ENCODE assay signal across 8 cellular contexts in the genomic region with DNA sequence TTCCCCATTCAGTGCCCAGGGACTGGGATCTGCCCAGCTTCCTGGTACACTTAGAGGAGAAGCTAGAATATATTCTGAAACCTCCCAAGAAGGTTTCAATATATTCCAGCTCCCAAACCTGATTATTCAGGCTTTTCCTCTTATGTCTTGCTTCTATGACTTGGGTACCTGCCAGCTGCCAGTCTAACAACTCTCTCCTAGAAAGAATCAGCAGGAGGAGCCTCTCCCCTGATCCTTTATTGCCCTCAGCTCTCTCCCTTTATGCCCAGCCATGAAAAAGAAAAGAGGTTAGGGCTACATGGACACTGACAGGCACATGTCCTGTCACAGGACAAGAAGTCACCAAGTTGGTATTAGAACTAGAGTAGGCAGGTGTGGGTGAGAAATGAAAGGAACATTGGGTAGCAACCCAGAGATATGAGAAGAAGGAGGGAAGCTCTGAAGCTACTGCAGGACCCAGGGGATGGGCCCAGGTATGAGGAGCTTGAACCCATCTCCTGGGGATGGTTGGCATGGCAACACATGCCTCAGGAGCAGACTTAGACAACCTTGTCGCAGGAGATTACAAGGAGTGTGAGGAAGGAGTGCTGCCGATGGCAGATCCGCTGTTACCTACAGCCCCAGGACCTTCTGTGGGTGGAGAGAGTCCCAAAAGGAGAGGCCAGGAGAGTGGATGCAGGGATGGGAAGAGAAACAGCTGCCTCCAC. TPM values are rescaled to one million over a fixed set of nuclear protein-coding genes. Genes with fewer than 3 reads are reported as not detected.
DNase-seq lines count a peak whose midpoint lies in the region; ATAC-seq, FAIRE-seq and TF ChIP-seq lines count a peak whose summit lies in the region.

No MANE protein-coding gene starts in this region.

- no peaks in the 10 kb centered on the region for H3K79me2 ChIP-seq in H1 (ENCODE audit: control insufficient read depth in 1 of 2, insufficient read depth in 2 of 2, low read length in 2 of 2)

- H3K27ac Mint-ChIP-seq in osteocyte (ENCODE audit: unreplicated experiment) = peak overlapping the region; percentile 80

- H3K4me3 Mint-ChIP-seq in osteocyte (ENCODE audit: unreplicated experiment) = peak overlapping the region; percentile 97

- ATAC-seq in GM21717 (IDR thresholded peaks at IDR 0.05; ENCODE audit: unreplicated experiment) = no peak
- no peak for ATAC-seq in HG02798 (IDR thresholded peaks at IDR 0.05; ENCODE audit: poor library complexity, unreplicated experiment)
- ATAC-seq in GM19467 (IDR thresholded peaks at IDR 0.05; ENCODE audit: unreplicated experiment) = no peak

- H3K9me3 ChIP-seq in H1 (ENCODE audit: insufficient read depth in 2 of 2, low read depth in 1 of 2, low read length in 1 of 2) = no peaks in the 10 kb centered on the region

- H3K4me1 Mint-ChIP-seq in osteocyte (ENCODE audit: unreplicated experiment) = peaks cover 63% of the 10 kb centered on the region

- H3K4me2 ChIP-seq in H1 (ENCODE audit: insufficient read depth in 1 of 2, low read depth in 2 of 2, low read length in 2 of 2) = peak overlapping the region; percentile 86 to 96

- H4K8ac ChIP-seq in H1 (ENCODE audit: extremely low read depth, insufficient read depth, low read length) = no peak overlapping the region

- H3K23me2 ChIP-seq in H1 (ENCODE audit: low read depth, low read length) = peaks cover 34% of the 10 kb centered on the region; the same call in 1 of the 2 replicates

- no peaks in the 10 kb centered on the region for H3K27me3 Mint-ChIP-seq in osteocyte (ENCODE audit: unreplicated experiment)

- H4K5ac ChIP-seq in H1 (ENCODE audit: insufficient read length, low read depth, low read length) = no peak overlapping the region

- no peak overlapping the region for H2AK5ac ChIP-seq in H1 (ENCODE audit: low read depth, low read length)

- CTCF ChIA-PET in H1 (lab: Charles Lee; ENCODE audit: partially characterized antibody) = interaction anchor here (0.5 to 12.1 kb wide), 21 partner anchors 11 to 278 kb away, joined by 3 to 121 read pairs (median 5); a partner anchor contains a TSS

- no peak overlapping the region for H2AFZ ChIP-seq in H1 (ENCODE audit: low read length)

- H2BK12ac ChIP-seq in H1 (ENCODE audit: low read depth, low read length) = no peak overlapping the region

- no peaks in the 10 kb centered on the region for H3K79me1 ChIP-seq in H1 (ENCODE audit: low read depth, low read length)

- 0 out of 2 replicates have a peak overlapping the region, but pooled peaks have one; percentile 61 for H2BK15ac ChIP-seq in H1 (ENCODE audit: low read length)

- TF ChIP-seq CTCF in H1 (IDR thresholded peaks at IDR 0.05; ENCODE audit: control extremely low read depth in 1 of 3, insufficient read depth in 1 of 3, low read depth in 1 of 3, low read length in 3 of 3) (no peak), osteocyte (IDR thresholded peaks at IDR 0.05) (no peak)

- no peak overlapping the region for H3K18ac ChIP-seq in H1 (ENCODE audit: extremely low read depth, low read length)

- H2BK5ac ChIP-seq in H1 (ENCODE audit: low read depth, low read length) = no peak overlapping the region

- no peak overlapping the region for H2BK20ac ChIP-seq in H1 (ENCODE audit: low read length)

- no peak overlapping the region for H3K56ac ChIP-seq in H1 (replicated peaks; ENCODE audit: insufficient read length, low read depth, low read length)

- no peak for TF ChIP-seq RAD21 in H1 (IDR thresholded peaks at IDR 0.05 in 1 of 2, conservative IDR thresholded peaks at IDR 0.05 in 1 of 2; ENCODE audit: low read depth in 2 of 2, low read length in 2 of 2)

- no peak overlapping the region for H3K23ac ChIP-seq in H1 (ENCODE audit: insufficient read length)

- H3K9me3 Mint-ChIP-seq in osteocyte (ENCODE audit: unreplicated experiment) = no peaks in the 10 kb centered on the region

- no peak for FAIRE-seq in H1 (lab: Jason Lieb, UNC)

- no peaks in the 10 kb centered on the region for H3K36me3 ChIP-seq in H1 (ENCODE audit: control insufficient read depth in 2 of 4, insufficient read depth in 4 of 4, low read length in 3 of 4)

- TF ChIP-seq EP300 in H1 (IDR thresholded peaks at IDR 0.05; ENCODE audit: borderline replicate concordance in 1 of 2, low read depth in 2 of 2, low read length in 2 of 2) = no peak

- H3K9ac ChIP-seq in H1 (replicated peaks in 1 of 4; ENCODE audit: extremely low read depth in 1 of 4, low read depth in 3 of 4, low read length in 3 of 4) = no peak overlapping the region

- peak overlapping the region; percentile 59 to 94 (median 88); a peak in 4 of 8 replicates for H3K4me3 ChIP-seq in H1 (ENCODE audit: extremely low read depth in 1 of 4, insufficient read depth in 2 of 4, low read depth in 3 of 4, low read length in 4 of 4)

- 59% methylated on average over 3 of the region's 3 CpGs; no CpG with 5 or more reads in 1 of the 2 experiments for WGBS in H1 (ENCODE audit: extremely low coverage in 1 of 2, insufficient coverage in 1 of 2, insufficient read length in 1 of 2, insufficient replicate concordance in 2 of 2, low coverage in 1 of 2, low lambda C conversion rate in 2 of 2, missing lambda C conversion rate in 1 of 2), 2 experiments

- no peak overlapping the region for H3K4ac ChIP-seq in H1 (replicated peaks; ENCODE audit: insufficient read length, low read depth, low read length)

- POLR2A ChIA-PET in H1 (lab: Charles Lee; ENCODE audit: partially characterized antibody) = interaction anchor here (1.0 to 5.5 kb wide), 10 partner anchors 11 to 153 kb away, joined by 3 to 23 read pairs (median 4); a partner anchor contains a TSS

- no peak overlapping the region for H4K91ac ChIP-seq in H1 (replicated peaks; ENCODE audit: insufficient read length, low read length)

- no peak overlapping the region for H3K14ac ChIP-seq in H1 (ENCODE audit: insufficient read length)

- no peak for TF ChIP-seq POLR2A in H1 (IDR thresholded peaks at IDR 0.05; ENCODE audit: control extremely low read depth in 1 of 2, low read depth in 2 of 2, low read length in 2 of 2)

- peaks cover 17 to 47% (median 42%) of the 10 kb centered on the region in 4 experiments for H3K27me3 ChIP-seq in H1 (replicated peaks in 1 of 4; ENCODE audit: control insufficient read depth in 3 of 4, extremely low read depth in 1 of 4, insufficient read depth in 3 of 4, low read length in 3 of 4)

- DNase-seq in EH (ENCODE audit: low read depth) (peak; percentile 38), NCI-H69 (lab: John Stamatoyannopoulos, UW) (peak; percentile 47), H1 (ENCODE audit: low read depth in 1 of 2, low spot score in 2 of 2) (no peak), osteocyte (ENCODE audit: extremely low spot score, unreplicated experiment) (no peak), mesenteric fat pad (ENCODE audit: low spot score) (no peak)

- H2BK120ac ChIP-seq in H1 (replicated peaks; ENCODE audit: low read depth, low read length) = no peak overlapping the region

- H3K36me3 Mint-ChIP-seq in osteocyte (ENCODE audit: unreplicated experiment) = no peaks in the 10 kb centered on the region

- peaks cover 0 to 3% of the 10 kb centered on the region in 2 experiments for H4K20me1 ChIP-seq in H1 (replicated peaks in 1 of 2; ENCODE audit: control insufficient read depth in 1 of 2, insufficient read depth in 2 of 2, low read length in 2 of 2)

- no peak overlapping the region for H3K27ac ChIP-seq in H1 (ENCODE audit: low read depth, low read length)

- peaks cover 0 to 27% (median 21%) of the 10 kb centered on the region in 4 experiments; a peak in 6 of 7 replicates for H3K4me1 ChIP-seq in H1 (replicated peaks in 1 of 4; ENCODE audit: control insufficient read depth in 3 of 4, insufficient read depth in 4 of 4, low read length in 3 of 4)

RNA-seq across cellular contexts. Expression of a gene that starts 2.0 kb away (rescaled TPM):
- 12.5 and 16.9 TPM in 2 replicates for total RNA-seq in H1 (2021; fragmentation: NEBNext Ultra II Directional; extraction: Animal tissue kit (Norgen Biotek cat#: 25700))
- polyA plus RNA-seq in H1 (2011; rRNA removed) = 16.0 and 18.4 TPM in 2 replicates
- 13.3 TPM for polyA plus RNA-seq in H1 (2011; cell fraction: cytosol; rRNA removed)
- 37.4 TPM for polyA plus RNA-seq in H1 (2011; cell fraction: nucleus; rRNA removed)
- 25.2 to 35.8 TPM (median 28.9 TPM) in 4 replicates for polyA plus RNA-seq in H1 (2012, experiment 1 of 2)
- polyA plus RNA-seq in H1 (2012, experiment 2 of 2) = 18.3 TPM
- 4.6 TPM for polyA plus RNA-seq in H1 (2013, experiment 1 of 2)
- polyA plus RNA-seq in H1 (2013, experiment 2 of 2) = 4.8 TPM
- polyA minus RNA-seq in H1 (2011; rRNA and poly(A)+ RNA removed) = 14.3 TPM in 2 replicates
- polyA minus RNA-seq in H1 (2011; cell fraction: cytosol; rRNA and poly(A)+ RNA removed) = 14.3 TPM
- 15.2 TPM for polyA minus RNA-seq in H1 (2011; cell fraction: nucleus; rRNA and poly(A)+ RNA removed)
- total RNA-seq in osteocyte (66.5 and 83.3 TPM in 2 replicates), mesenteric fat pad (13.2 TPM)

RNA-seq across cellular contexts. Expression of a gene that starts 27.4 kb away (rescaled TPM):
- total RNA-seq in H1 (2021; fragmentation: NEBNext Ultra II Directional; extraction: Animal tissue kit (Norgen Biotek cat#: 25700)) = 11.7 and 15.6 TPM in 2 replicates
- 17.5 and 19.7 TPM in 2 replicates for polyA plus RNA-seq in H1 (2011; rRNA removed)
- polyA plus RNA-seq in H1 (2011; cell fraction: cytosol; rRNA removed) = 18.4 TPM
- 67.7 TPM for polyA plus RNA-seq in H1 (2011; cell fraction: nucleus; rRNA removed)
- polyA plus RNA-seq in H1 (2012, experiment 1 of 2) = 22.5 to 29.5 TPM (median 23.8 TPM) in 4 replicates
- polyA plus RNA-seq in H1 (2012, experiment 2 of 2) = 11.3 TPM
- polyA plus RNA-seq in H1 (2013, experiment 1 of 2) = 7.3 TPM
- polyA plus RNA-seq in H1 (2013, experiment 2 of 2) = 6.8 TPM
- 26.3 and 30.4 TPM in 2 replicates for polyA minus RNA-seq in H1 (2011; rRNA and poly(A)+ RNA removed)
- 20.8 TPM for polyA minus RNA-seq in H1 (2011; cell fraction: cytosol; rRNA and poly(A)+ RNA removed)
- 24.3 TPM for polyA minus RNA-seq in H1 (2011; cell fraction: nucleus; rRNA and poly(A)+ RNA removed)
- total RNA-seq in osteocyte = 71.7 and 71.9 TPM in 2 replicates
- 58.5 TPM for total RNA-seq in mesenteric fat pad

RNA-seq across cellular contexts. Expression of a gene that starts 35.7 kb away (rescaled TPM):
- total RNA-seq in H1 (2021; fragmentation: NEBNext Ultra II Directional; extraction: Animal tissue kit (Norgen Biotek cat#: 25700)) = 98.1 and 107 TPM in 2 replicates
- polyA plus RNA-seq in H1 (2011; rRNA removed) = 43.4 and 43.5 TPM in 2 replicates
- 68.7 TPM for polyA plus RNA-seq in H1 (2011; cell fraction: cytosol; rRNA removed)
- polyA plus RNA-seq in H1 (2011; cell fraction: nucleus; rRNA removed) = 122 TPM
- polyA plus RNA-seq in H1 (2012, experiment 1 of 2) = 98.3 to 156 TPM (median 103 TPM) in 4 replicates
- polyA plus RNA-seq in H1 (2012, experiment 2 of 2) = 30.8 TPM
- polyA plus RNA-seq in H1 (2013, experiment 1 of 2) = 67.8 TPM
- 65.2 TPM for polyA plus RNA-seq in H1 (2013, experiment 2 of 2)
- polyA minus RNA-seq in H1 (2011; rRNA and poly(A)+ RNA removed) = 57.7 and 58.0 TPM in 2 replicates
- 26.0 TPM for polyA minus RNA-seq in H1 (2011; cell fraction: cytosol; rRNA and poly(A)+ RNA removed)
- polyA minus RNA-seq in H1 (2011; cell fraction: nucleus; rRNA and poly(A)+ RNA removed) = 48.6 TPM
- 67.3 and 72.2 TPM in 2 replicates for total RNA-seq in osteocyte
- total RNA-seq in mesenteric fat pad = 45.1 TPM

RNA-seq across cellular contexts. Expression of a gene that starts 49.4 kb away (rescaled TPM):
- total RNA-seq in H1 (2021; fragmentation: NEBNext Ultra II Directional; extraction: Animal tissue kit (Norgen Biotek cat#: 25700)) = 15.8 and 16.2 TPM in 2 replicates
- polyA plus RNA-seq in H1 (2011; rRNA removed) = 17.1 and 17.8 TPM in 2 replicates
- 27.5 TPM for polyA plus RNA-seq in H1 (2011; cell fraction: cytosol; rRNA removed)
- polyA plus RNA-seq in H1 (2011; cell fraction: nucleus; rRNA removed) = 31.4 TPM
- 21.5 to 28.9 TPM (median 24.5 TPM) in 4 replicates for polyA plus RNA-seq in H1 (2012, experiment 1 of 2)
- 20.6 TPM for polyA plus RNA-seq in H1 (2012, experiment 2 of 2)
- polyA plus RNA-seq in H1 (2013, experiment 1 of 2) = 3.1 TPM
- 3.2 TPM for polyA plus RNA-seq in H1 (2013, experiment 2 of 2)
- polyA minus RNA-seq in H1 (2011; rRNA and poly(A)+ RNA removed) = 30.9 and 33.3 TPM in 2 replicates
- polyA minus RNA-seq in H1 (2011; cell fraction: cytosol; rRNA and poly(A)+ RNA removed) = 14.7 TPM
- polyA minus RNA-seq in H1 (2011; cell fraction: nucleus; rRNA and poly(A)+ RNA removed) = 44.2 TPM
- total RNA-seq in osteocyte (0.89 and 1.0 TPM in 2 replicates), mesenteric fat pad (4.7 TPM)

Comparison
In these comparisons a context has a peak if more than half of its experiments do, and no peak if none do; other contexts are left out.
1. DNase-seq: peak in EH (single experiment) and NCI-H69 (single experiment); none in H1 (0 of 2), osteocyte (single experiment) and mesenteric fat pad (single experiment).